Comparison of ENCODE assay signal across 19 cellular contexts in genomic region chr15:25795061-25795460, GRCh38.
DNase-seq lines count a peak whose midpoint lies in the region; ATAC-seq and TF ChIP-seq lines count a peak whose summit lies in the region.
"Had no signal": no experiment of that assay in that cellular context is flagged by ENCODE, and none has a peak within 500 bp of the region (broad histone marks: within the 10 kb centered on the region; RNA-seq: fewer than 3 reads in every experiment).

No MANE protein-coding gene starts in this region.

- H2AK5ac ChIP-seq in mesendoderm (ENCODE audit: low read length) = no peak overlapping the region

- H3K56ac ChIP-seq in mesendoderm (ENCODE audit: low read length) = no peak overlapping the region

- peaks cover 0 to 86% (median 0%) of the 10 kb centered on the region in 11 experiments; a peak in 6 of 22 replicates for H3K27me3 ChIP-seq in BLaER1 treated with 17β-estradiol and CSF1 and Interleukin-3, amounts not matched to agents 10 nM and 100 nM
- H3K27me3 ChIP-seq in mesendoderm (ENCODE audit: insufficient read depth, low read length, poor library complexity) = no peaks in the 10 kb centered on the region

- CTCF ChIA-PET in activated CD8-positive, alpha-beta memory T cell treated with anti-CD3 and anti-CD28 coated beads, Interleukin-2, amount 10 ng/mL, durations not matched to agents 7 days and 5 days (lab: Charles Lee) = no interaction called here

- H2BK5ac ChIP-seq in mesendoderm (ENCODE audit: low read length) = no peak overlapping the region

- H3K4me1 Mint-ChIP-seq in activated CD8-positive, alpha-beta memory T cell treated with anti-CD3 and anti-CD28 coated beads, Interleukin-2, amount 10 ng/mL, durations not matched to agents 7 days and 5 days = peaks cover 54% of the 10 kb centered on the region
- H3K4me1 Mint-ChIP-seq in effector memory CD8-positive, alpha-beta T cell (ENCODE audit: low read depth in 2 of 2) = peaks cover 18 to 21% of the 10 kb centered on the region in 2 donors
- peaks cover 80% of the 10 kb centered on the region for H3K4me1 Mint-ChIP-seq in osteocyte (ENCODE audit: unreplicated experiment)
- H3K4me1 Mint-ChIP-seq in stimulated activated memory B cell treated with anti-CD40 and anti-IgM and Interleukin-4, amounts not matched to agents 10 μg/mL and 1 μg/mL and 100 μg/mL, for 72 hours = peaks cover 31% of the 10 kb centered on the region

- peak overlapping the region in 9 of 11 experiments; percentile 75 to 99 (median 97); a peak in 18 of 22 replicates for H3K4me2 ChIP-seq in BLaER1 treated with 17β-estradiol and CSF1 and Interleukin-3, amounts not matched to agents 10 nM and 100 nM
- no peak overlapping the region for H3K4me2 ChIP-seq in mesendoderm (ENCODE audit: low read length)
- H3K4me2 ChIP-seq: PC-9 had no signal

- H3K36me3 Mint-ChIP-seq in activated CD8-positive, alpha-beta memory T cell treated with anti-CD3 and anti-CD28 coated beads, Interleukin-2, amount 10 ng/mL, durations not matched to agents 7 days and 5 days = peaks cover 3% of the 10 kb centered on the region
- H3K36me3 Mint-ChIP-seq in effector memory CD8-positive, alpha-beta T cell (ENCODE audit: insufficient read depth) = no peaks in the 10 kb centered on the region
- peaks cover 4% of the 10 kb centered on the region for H3K36me3 Mint-ChIP-seq in osteocyte (ENCODE audit: unreplicated experiment)
- no peaks in the 10 kb centered on the region for H3K36me3 Mint-ChIP-seq in stimulated activated memory B cell treated with anti-CD40 and anti-IgM and Interleukin-4, amounts not matched to agents 10 μg/mL and 1 μg/mL and 100 μg/mL, for 72 hours

- H3K4me1 ChIP-seq in BLaER1 treated with 17β-estradiol and CSF1 and Interleukin-3, amounts not matched to agents 10 nM and 100 nM = peaks cover 76 to 100% (median 100%) of the 10 kb centered on the region in 10 experiments
- H3K4me1 ChIP-seq in mesendoderm (ENCODE audit: control insufficient read depth, low read depth, low read length) = no peaks in the 10 kb centered on the region

- H4K8ac ChIP-seq in mesendoderm (ENCODE audit: low read depth, low read length) = no peak overlapping the region

- no peak overlapping the region for H3K4me3 Mint-ChIP-seq in activated CD8-positive, alpha-beta memory T cell treated with anti-CD3 and anti-CD28 coated beads, Interleukin-2, amount 10 ng/mL, durations not matched to agents 7 days and 5 days
- no peak overlapping the region for H3K4me3 Mint-ChIP-seq in effector memory CD8-positive, alpha-beta T cell
- no peak overlapping the region for H3K4me3 Mint-ChIP-seq in osteocyte (ENCODE audit: unreplicated experiment)
- no peak overlapping the region for H3K4me3 Mint-ChIP-seq in stimulated activated memory B cell treated with anti-CD40 and anti-IgM and Interleukin-4, amounts not matched to agents 10 μg/mL and 1 μg/mL and 100 μg/mL, for 72 hours
- H3K4me3 Mint-ChIP-seq: HFFc6 had no signal

- ATAC-seq in activated CD8-positive, alpha-beta memory T cell treated with anti-CD3 and anti-CD28 coated beads, Interleukin-2, amount 10 ng/mL, durations not matched to agents 7 days and 5 days = no peak
- peak; percentile 68 for ATAC-seq in effector memory CD8-positive, alpha-beta T cell (replicated peaks)
- no peak for ATAC-seq in stimulated activated memory B cell treated with anti-CD40 and anti-IgM and Interleukin-4, amounts not matched to agents 10 μg/mL and 1 μg/mL and 100 μg/mL, for 72 hours

- no peaks in the 10 kb centered on the region for H3K79me2 ChIP-seq in mesendoderm (ENCODE audit: control insufficient read depth, insufficient read depth, low read length)

- peak overlapping the region in 6 of 11 experiments; percentile 7 to 82 (median 74); a peak in 9 of 22 replicates for H3K27ac ChIP-seq in BLaER1 treated with 17β-estradiol and CSF1 and Interleukin-3, amounts not matched to agents 10 nM and 100 nM
- H3K27ac ChIP-seq in mesendoderm (ENCODE audit: low read depth, low read length) = no peak overlapping the region
- H3K27ac ChIP-seq: C4-2B, PC-9 had no signal

- no peaks in the 10 kb centered on the region for H3K27me3 Mint-ChIP-seq in activated CD8-positive, alpha-beta memory T cell treated with anti-CD3 and anti-CD28 coated beads, Interleukin-2, amount 10 ng/mL, durations not matched to agents 7 days and 5 days
- H3K27me3 Mint-ChIP-seq in effector memory CD8-positive, alpha-beta T cell = no peaks in the 10 kb centered on the region
- H3K27me3 Mint-ChIP-seq in osteocyte (ENCODE audit: unreplicated experiment) = no peaks in the 10 kb centered on the region
- H3K27me3 Mint-ChIP-seq in stimulated activated memory B cell treated with anti-CD40 and anti-IgM and Interleukin-4, amounts not matched to agents 10 μg/mL and 1 μg/mL and 100 μg/mL, for 72 hours = peaks cover 55% of the 10 kb centered on the region

- H3K23ac ChIP-seq in mesendoderm (ENCODE audit: low read length) = no peak overlapping the region

- no peak overlapping the region for H3K4ac ChIP-seq in mesendoderm (ENCODE audit: low read depth, low read length)

- no peak overlapping the region for H3K4me3 ChIP-seq in BLaER1 treated with 17β-estradiol and CSF1 and Interleukin-3, amounts not matched to agents 10 nM and 100 nM
- no peak overlapping the region for H3K4me3 ChIP-seq in mesendoderm (ENCODE audit: low read length)
- H3K4me3 ChIP-seq: PC-9 had no signal

- no peaks in the 10 kb centered on the region for H3K9me3 Mint-ChIP-seq in activated CD8-positive, alpha-beta memory T cell treated with anti-CD3 and anti-CD28 coated beads, Interleukin-2, amount 10 ng/mL, durations not matched to agents 7 days and 5 days (ENCODE audit: low read depth)
- H3K9me3 Mint-ChIP-seq in effector memory CD8-positive, alpha-beta T cell = no peaks in the 10 kb centered on the region
- H3K9me3 Mint-ChIP-seq in osteocyte (ENCODE audit: unreplicated experiment) = no peaks in the 10 kb centered on the region
- peaks cover 2% of the 10 kb centered on the region for H3K9me3 Mint-ChIP-seq in stimulated activated memory B cell treated with anti-CD40 and anti-IgM and Interleukin-4, amounts not matched to agents 10 μg/mL and 1 μg/mL and 100 μg/mL, for 72 hours
- H3K9me3 Mint-ChIP-seq: HFFc6 had no signal

- TF ChIP-seq CTCF in osteocyte (IDR thresholded peaks at IDR 0.05) = no peak

- no peaks in the 10 kb centered on the region for H3K36me3 ChIP-seq in BLaER1 treated with 17β-estradiol and CSF1 and Interleukin-3, amounts not matched to agents 10 nM and 100 nM
- H3K36me3 ChIP-seq in mesendoderm (ENCODE audit: control insufficient read depth, insufficient read depth, low read length) = no peaks in the 10 kb centered on the region

- no peak overlapping the region for H2BK15ac ChIP-seq in mesendoderm (replicated peaks; ENCODE audit: low read depth)

- no peak overlapping the region for H3K27ac Mint-ChIP-seq in activated CD8-positive, alpha-beta memory T cell treated with anti-CD3 and anti-CD28 coated beads, Interleukin-2, amount 10 ng/mL, durations not matched to agents 7 days and 5 days
- no peak overlapping the region for H3K27ac Mint-ChIP-seq in effector memory CD8-positive, alpha-beta T cell
- H3K27ac Mint-ChIP-seq in osteocyte (ENCODE audit: unreplicated experiment) = peak overlapping the region; percentile 33
- no peak overlapping the region for H3K27ac Mint-ChIP-seq in stimulated activated memory B cell treated with anti-CD40 and anti-IgM and Interleukin-4, amounts not matched to agents 10 μg/mL and 1 μg/mL and 100 μg/mL, for 72 hours
- H3K27ac Mint-ChIP-seq: HFFc6 had no signal

- no CpG with 5 or more reads among the region's 9 CpGs for WGBS in mesendoderm (ENCODE audit: extremely low coverage, insufficient coverage, low lambda C conversion rate)

- no peak overlapping the region for H2BK120ac ChIP-seq in mesendoderm (ENCODE audit: low read depth, low read length)

- no peak overlapping the region for H3K18ac ChIP-seq in mesendoderm (ENCODE audit: low read length)

- H3K9me3 ChIP-seq in BLaER1 treated with 17β-estradiol and CSF1 and Interleukin-3, amounts not matched to agents 10 nM and 100 nM (replicated peaks in 1 of 11) = no peaks in the 10 kb centered on the region

- no peak overlapping the region for H4K5ac ChIP-seq in mesendoderm (ENCODE audit: low read length)

- no peaks in the 10 kb centered on the region for H3K79me1 ChIP-seq in mesendoderm (ENCODE audit: low read length)

- DNase-seq in activated CD8-positive, alpha-beta memory T cell treated with anti-CD3 and anti-CD28 coated beads, Interleukin-2, amount 50 U/mL, for 48 hours = peak; percentile 46
- no peak for DNase-seq in activated CD8-positive, alpha-beta memory T cell treated with anti-CD3 and anti-CD28 coated beads, Interleukin-2, amount 10 ng/mL, durations not matched to agents 7 days and 5 days
- no peak for DNase-seq in effector memory CD8-positive, alpha-beta T cell
- DNase-seq in osteocyte (ENCODE audit: extremely low spot score, unreplicated experiment) (peak; percentile 73), mesendoderm (no peak), NCI-H82 treated with DMSO at 0.1 percent for 48 hours (lab: John Stamatoyannopoulos, UW; ENCODE audit: unreplicated experiment) (no peak)
- DNase-seq: 8988T, DMS153, GOT3, HFFc6, NCI-H1417 treated with DMSO at 0.1 percent for 48 hours, NCI-H2029, NCI-H2171 treated with DMSO at 0.1 percent for 48 hours, NCI-H446 treated with DMSO at 0.1 percent for 48 hours, NCI-H774, PC-9 had no signal

- peaks cover 0 to 44% (median 6%) of the 10 kb centered on the region in 11 experiments; a peak in 9 of 22 replicates for H4K20me1 ChIP-seq in BLaER1 treated with 17β-estradiol and CSF1 and Interleukin-3, amounts not matched to agents 10 nM and 100 nM

- peak overlapping the region in 2 of 11 experiments; percentile 49 to 73; a peak in 4 of 22 replicates for H3K9ac ChIP-seq in BLaER1 treated with 17β-estradiol and CSF1 and Interleukin-3, amounts not matched to agents 10 nM and 100 nM
- no peak overlapping the region for H3K9ac ChIP-seq in mesendoderm (ENCODE audit: low read length)

Comparison
In these comparisons a context has a peak if more than half of its experiments do, and no peak if none do; other contexts are left out.
1. DNase-seq: peak in activated CD8-positive, alpha-beta memory T cell treated with anti-CD3 and anti-CD28 coated beads, Interleukin-2, amount 50 U/mL, for 48 hours (single experiment) and osteocyte (single experiment); none in activated CD8-positive, alpha-beta memory T cell treated with anti-CD3 and anti-CD28 coated beads, Interleukin-2, amount 10 ng/mL, durations not matched to agents 7 days and 5 days (single experiment), effector memory CD8-positive, alpha-beta T cell (0 of 3), mesendoderm (single experiment) and NCI-H82 treated with DMSO at 0.1 percent for 48 hours (single experiment).